Comparison of ENCODE assay signal across 15 cellular contexts in genomic region chr9:3118081-3118480, GRCh38.
DNase-seq lines count a peak whose midpoint lies in the region; ATAC-seq, FAIRE-seq and TF ChIP-seq lines count a peak whose summit lies in the region.
"Had no signal": no experiment of that assay in that cellular context is flagged by ENCODE, and none has a peak within 500 bp of the region (broad histone marks: within the 10 kb centered on the region; RNA-seq: fewer than 3 reads in every experiment).

No MANE protein-coding gene starts in this region.

- no peak overlapping the region for H3K4me3 ChIP-seq in A549
- no peak overlapping the region for H3K4me3 ChIP-seq in bronchial epithelial cell (ENCODE audit: low read depth, low read length)
- H3K4me3 ChIP-seq: HAP-1 had no signal

- no peak for TF ChIP-seq POLR2A in A549 (IDR thresholded peaks at IDR 0.05; ENCODE audit: low read length)

- no peaks in the 10 kb centered on the region for H3K36me3 ChIP-seq in bronchial epithelial cell (ENCODE audit: control insufficient read depth, insufficient read depth, low read length)
- H3K36me3 ChIP-seq: HAP-1 had no signal

- TF ChIP-seq CTCF in A549 (IDR thresholded peaks at IDR 0.05) (no peak), bronchial epithelial cell (IDR thresholded peaks at IDR 0.05; ENCODE audit: insufficient read depth, low read length, severe bottlenecking) (no peak)

- TF ChIP-seq EP300 in A549 (IDR thresholded peaks at IDR 0.05) = no peak

- ATAC-seq in A549 (no peak), HG03135 (IDR thresholded peaks at IDR 0.05; ENCODE audit: unreplicated experiment) (no peak)

- H3K4me1 ChIP-seq in A549 = no peaks in the 10 kb centered on the region
- H3K4me1 ChIP-seq: Caco-2, HAP-1 had no signal

- CTCF ChIA-PET in A549 (lab: Yijun Ruan, JAX) = no interaction called here

- TF ChIP-seq RAD21 in A549 (conservative IDR thresholded peaks at IDR 0.05 in 1 of 2, IDR thresholded peaks at IDR 0.05 in 1 of 2) = no peak

- FAIRE-seq in A549 (lab: Jason Lieb, UNC) (peak; percentile 54), GM18507 (lab: Jason Lieb, UNC) (peak; percentile 5), bronchial epithelial cell (lab: Jason Lieb, UNC) (no peak)
- FAIRE-seq: H1 had no signal

- no peak overlapping the region for H3K27ac ChIP-seq in A549
- H3K27ac ChIP-seq: HL-60 had no signal

- 0 out of 3 replicates have a peak, but pooled peaks cover 5% of the 10 kb centered on the region for H3K9me3 ChIP-seq in A549
- H3K9me3 ChIP-seq: Caco-2, HAP-1 had no signal

- POLR2A ChIA-PET in A549 (lab: Yijun Ruan, JAX) = no interaction called here

- H3K27me3 ChIP-seq in bronchial epithelial cell (ENCODE audit: control insufficient read depth, insufficient read depth, low read length) = no peaks in the 10 kb centered on the region

- H3K4me2 ChIP-seq in A549 = no peak overlapping the region

- DNase-seq in A549 (ENCODE audit: low read depth in 1 of 2, low spot score in 1 of 2) (no peak), GM18507 (ENCODE audit: extremely low spot score, insufficient read length, low read depth) (no peak), bronchial epithelial cell (ENCODE audit: low read depth) (peak; percentile 65), iris pigment epithelial cell (ENCODE audit: low read depth) (peak; percentile 1), kidney tubule cell (ENCODE audit: low spot score) (no peak), NCI-H226 (no peak)
- DNase-seq: Caco-2; CD8-positive, alpha-beta memory T cell; DND-41; GDM1; HFFc6 had no signal

TF ChIP-seq in A549, 52 proteins besides CTCF, POLR2A, EP300 and RAD21:
- no peak for TF ChIP-seq ELK1 (IDR thresholded peaks at IDR 0.05; ENCODE audit: low read depth, low read length)
- no peak for TF ChIP-seq HOXB13 (CRISPR knock-in tag; IDR thresholded peaks at IDR 0.05; ENCODE audit: low read depth)
- TF ChIP-seq RNF2 (IDR thresholded peaks at IDR 0.05; ENCODE audit: borderline replicate concordance, low read depth) = no peak
- no peak for TF ChIP-seq GATA3 (IDR thresholded peaks at IDR 0.05; ENCODE audit: borderline replicate concordance)
- no peak for TF ChIP-seq HDAC2 (IDR thresholded peaks at IDR 0.05)
- no peak for TF ChIP-seq MYC (IDR thresholded peaks at IDR 0.05; ENCODE audit: borderline replicate concordance, low read length)
- TF ChIP-seq, protein P1, sequence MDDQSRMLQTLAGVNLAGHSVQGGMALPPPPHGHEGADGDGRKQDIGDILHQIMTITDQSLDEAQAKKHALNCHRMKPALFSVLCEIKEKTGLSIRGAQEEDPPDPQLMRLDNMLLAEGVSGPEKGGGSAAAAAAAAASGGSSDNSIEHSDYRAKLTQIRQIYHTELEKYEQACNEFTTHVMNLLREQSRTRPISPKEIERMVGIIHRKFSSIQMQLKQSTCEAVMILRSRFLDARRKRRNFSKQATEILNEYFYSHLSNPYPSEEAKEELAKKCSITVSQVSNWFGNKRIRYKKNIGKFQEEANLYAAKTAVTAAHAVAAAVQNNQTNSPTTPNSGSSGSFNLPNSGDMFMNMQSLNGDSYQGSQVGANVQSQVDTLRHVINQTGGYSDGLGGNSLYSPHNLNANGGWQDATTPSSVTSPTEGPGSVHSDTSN (IDR thresholded peaks at IDR 0.05) = no peak
- TF ChIP-seq NPAS2 (CRISPR knock-in tag; IDR thresholded peaks at IDR 0.05; ENCODE audit: borderline replicate concordance) = no peak
- TF ChIP-seq, protein P2, sequence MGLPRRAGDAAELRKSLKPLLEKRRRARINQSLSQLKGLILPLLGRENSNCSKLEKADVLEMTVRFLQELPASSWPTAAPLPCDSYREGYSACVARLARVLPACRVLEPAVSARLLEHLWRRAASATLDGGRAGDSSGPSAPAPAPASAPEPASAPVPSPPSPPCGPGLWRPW (IDR thresholded peaks at IDR 0.05) = no peak

Comparison
In these comparisons a context has a peak if more than half of its experiments do, and no peak if none do; other contexts are left out.
1. DNase-seq: peak in bronchial epithelial cell (single experiment) and iris pigment epithelial cell (single experiment); none in A549 (0 of 2), GM18507 (single experiment), kidney tubule cell (single experiment) and NCI-H226 (single experiment).